8 cellular contexts compared by ENCODE assay signal in genomic region chr6:2695464-2696095, GRCh38. TPM values are rescaled to one million over a fixed set of nuclear protein-coding genes. Genes with fewer than 3 reads are reported as not detected.
DNase-seq lines count a peak whose midpoint lies in the region; ATAC-seq and TF ChIP-seq lines count a peak whose summit lies in the region.

No MANE protein-coding gene starts in this region.

- peaks cover 9% of the 10 kb centered on the region for H3K27me3 Mint-ChIP-seq in type B pancreatic cell

- H3K27me3 ChIP-seq in cardiac muscle cell (no peaks in the 10 kb centered on the region), Peyer's patch (no peaks in the 10 kb centered on the region)

- no peak for ATAC-seq in left ventricle myocardium superior
- ATAC-seq in HG03439 (IDR thresholded peaks at IDR 0.05; ENCODE audit: unreplicated experiment) = no peak
- no peak for ATAC-seq in GM18870 (IDR thresholded peaks at IDR 0.05; ENCODE audit: unreplicated experiment)
- no peak for ATAC-seq in HG02610 (IDR thresholded peaks at IDR 0.05; ENCODE audit: unreplicated experiment)

- no peak overlapping the region for H3K27ac Mint-ChIP-seq in type B pancreatic cell

- H3K4me1 ChIP-seq in cardiac muscle cell (ENCODE audit: low read depth) (no peaks in the 10 kb centered on the region), Peyer's patch (no peaks in the 10 kb centered on the region)

- peaks cover 15% of the 10 kb centered on the region for H3K4me1 Mint-ChIP-seq in type B pancreatic cell (ENCODE audit: unreplicated experiment)

- intact Hi-C loops in left ventricle myocardium superior (cut with micrococcal nuclease) = no loop called here

- H3K36me3 ChIP-seq in cardiac muscle cell (no peaks in the 10 kb centered on the region), Peyer's patch (no peaks in the 10 kb centered on the region)

- no peaks in the 10 kb centered on the region for H3K36me3 Mint-ChIP-seq in type B pancreatic cell

- DNase-seq in cardiac muscle cell (ENCODE audit: low read depth in 1 of 2, low spot score in 1 of 2) (peak; percentile 28 to 74), left ventricle myocardium superior (no peak), Peyer's patch (no peak), fibroblast of pulmonary artery (ENCODE audit: low read depth) (peak; percentile 76), type B pancreatic cell (ENCODE audit: extremely low spot score, unreplicated experiment) (no peak)

- H3K27ac ChIP-seq in cardiac muscle cell (no peak overlapping the region), Peyer's patch (no peak overlapping the region)

- TF ChIP-seq CTCF in cardiac muscle cell (IDR thresholded peaks at IDR 0.05; ENCODE audit: low read depth, low read length) = peak; percentile 52
- peak in 4 of 6 experiments; percentile 18 to 57 (median 44) for TF ChIP-seq CTCF in Peyer's patch (IDR thresholded peaks at IDR 0.05)
- peak; percentile 53 for TF ChIP-seq CTCF in fibroblast of pulmonary artery (IDR thresholded peaks at IDR 0.05; ENCODE audit: low read length, missing control alignments)
- TF ChIP-seq CTCF in type B pancreatic cell (conservative IDR thresholded peaks at IDR 0.05) = peak; percentile 61

- TF ChIP-seq POLR2A in Peyer's patch (IDR thresholded peaks at IDR 0.05) = no peak

- H3K4me3 ChIP-seq in cardiac muscle cell (no peak overlapping the region), Peyer's patch (no peak overlapping the region), fibroblast of pulmonary artery (replicated peaks; ENCODE audit: low read depth, low read length) (no peak overlapping the region)

- no peak overlapping the region for H3K4me3 Mint-ChIP-seq in type B pancreatic cell

- no peaks in the 10 kb centered on the region for H3K9me3 Mint-ChIP-seq in type B pancreatic cell

- H3K9me3 ChIP-seq in cardiac muscle cell (ENCODE audit: low read depth) (no peaks in the 10 kb centered on the region), Peyer's patch (no peaks in the 10 kb centered on the region)

RNA-seq across cellular contexts. Expression of gene MYLK4, which starts 55.1 kb away (rescaled TPM):
- total RNA-seq in cardiac muscle cell (0.56 and 0.69 TPM in 2 replicates), left ventricle myocardium superior (2.5 TPM), Peyer's patch (1 to 10 TPM in 1 of 4 donors, under 1 TPM in 3; 0.35 to 2.4 (median 0.81) TPM), type B pancreatic cell (ENCODE audit: low replicate concordance) (0.29 and 0.65 TPM in 2 replicates)
- 0.23 and 0.64 TPM in 2 replicates for polyA plus RNA-seq in cardiac muscle cell

Comparison
In these comparisons a context has a peak if more than half of its experiments do, and no peak if none do; other contexts are left out.
1. DNase-seq: peak in cardiac muscle cell (2 of 2) and fibroblast of pulmonary artery (single experiment); none in left ventricle myocardium superior (single experiment), Peyer's patch (0 of 3) and type B pancreatic cell (single experiment).
2. Peak in every context shown above with its lines, with median percentiles within 50 percentile points of each other: CTCF ChIP-seq.